ENCODE assay signal across 9 cellular contexts in genomic region chr3:85821130-85821756, GRCh38.
DNase-seq lines count a peak whose midpoint lies in the region; ATAC-seq, FAIRE-seq and TF ChIP-seq lines count a peak whose summit lies in the region.
"Had no signal": no experiment of that assay in that cellular context is flagged by ENCODE, and none has a peak within 500 bp of the region (broad histone marks: within the 10 kb centered on the region; RNA-seq: fewer than 3 reads in every experiment).

No MANE protein-coding gene starts in this region.

- no peak overlapping the region for H3K9ac ChIP-seq in kidney (ENCODE audit: low read length in 2 of 2)

- DNase-seq in AG04449 (ENCODE audit: low read depth, low spot score): no peak
- peak; percentile 4 for DNase-seq in HPDE6-E6E7 (ENCODE audit: extremely low spot score)
- DNase-seq in SK-MEL-5 (ENCODE audit: low read depth, low spot score): peak; percentile 64
- DNase-seq in kidney: no peak
- DNase-seq in stimulated activated naive CD4-positive, alpha-beta T cell (lab: John Stamatoyannopoulos, UW): no peak
- DNase-seq in activated CD4-positive, CD25-positive, alpha-beta regulatory T cell (lab: John Stamatoyannopoulos, UW): no peak
- DNase-seq: activated naive CD8-positive, alpha-beta T cell treated with anti-CD3 and anti-CD28 coated beads, Interleukin-2, amount 10 ng/mL, durations not matched to agents 7 days and 5 days had no signal

- TF ChIP-seq CTCF in AG04449 (IDR thresholded peaks at IDR 0.05; ENCODE audit: insufficient read depth, low read length, missing control alignments) (peak; percentile 33), kidney (IDR thresholded peaks at IDR 0.05; ENCODE audit: borderline replicate concordance, extremely low read depth, insufficient read depth) (peak; percentile 24)

- ATAC-seq in GM18870 (IDR thresholded peaks at IDR 0.05; ENCODE audit: unreplicated experiment): peak; percentile 52
- no peak for ATAC-seq in GM21619 (IDR thresholded peaks at IDR 0.05; ENCODE audit: unreplicated experiment)

- no peak overlapping the region for H3K27ac ChIP-seq in kidney (ENCODE audit: low read depth in 2 of 2, low read length in 2 of 2)

- POLR2A ChIA-PET in AG04449 (lab: Yijun Ruan, JAX): no interaction called here

- CTCF ChIA-PET in AG04449 (lab: Yijun Ruan, JAX): interaction anchor here (1.0 to 1.2 kb wide), 2 partner anchors 741 to 742 kb away, joined by 3 to 4 read pairs; no protein-coding TSS in a partner anchor

- no peaks in the 10 kb centered on the region for H3K9me3 ChIP-seq in kidney (ENCODE audit: control insufficient read depth in 1 of 2, low read length in 2 of 2)

- H3K4me3 ChIP-seq in AG04449 (ENCODE audit: low read depth, low read length) (no peak overlapping the region), kidney (ENCODE audit: low read length in 2 of 2) (no peak overlapping the region)

- no peaks in the 10 kb centered on the region for H3K4me1 ChIP-seq in kidney (ENCODE audit: control insufficient read depth in 1 of 2, insufficient read depth in 1 of 2, low read depth in 1 of 2, low read length in 2 of 2)

- in situ Hi-C loops in SK-MEL-5 (cut with HindIII; ENCODE audit: low pct_unique_long_range_greater_than_20kb, low sequenced_read_pairs): no loop called here

- no peaks in the 10 kb centered on the region for H3K36me3 ChIP-seq in kidney (ENCODE audit: control insufficient read depth in 1 of 2, insufficient read depth in 2 of 2, low read length in 2 of 2)

- no peak for FAIRE-seq in kidney (lab: Jason Lieb, UNC)

- intact Hi-C loops in kidney (cut with DNase I): no loop called here

Comparison
In these comparisons a context has a peak if more than half of its experiments do, and no peak if none do; other contexts are left out.
1. DNase-seq: peak in HPDE6-E6E7 (single experiment) and SK-MEL-5 (single experiment); none in AG04449 (single experiment), kidney (single experiment), stimulated activated naive CD4-positive, alpha-beta T cell (0 of 6) and activated CD4-positive, CD25-positive, alpha-beta regulatory T cell (0 of 4).